In genomic region chr11:84780689-84781293, GRCh38 we compare ENCODE assay signal across 8 cellular contexts.
DNase-seq lines count a peak whose midpoint lies in the region; ATAC-seq and TF ChIP-seq lines count a peak whose summit lies in the region.

No MANE protein-coding gene starts in this region.

- H3K4me1 ChIP-seq in Peyer's patch (no peaks in the 10 kb centered on the region), foreskin keratinocyte (no peaks in the 10 kb centered on the region), tibial nerve (no peaks in the 10 kb centered on the region)

- peak; percentile 59 for TF ChIP-seq CTCF in BJ (IDR thresholded peaks at IDR 0.05; ENCODE audit: insufficient read depth, low read depth, low read length)
- peak in 4 of 6 experiments; percentile 6 to 42 (median 37) for TF ChIP-seq CTCF in Peyer's patch (IDR thresholded peaks at IDR 0.05)
- peak; percentile 66 for TF ChIP-seq CTCF in foreskin keratinocyte (conservative IDR thresholded peaks at IDR 0.05)
- TF ChIP-seq CTCF in tibial nerve (IDR thresholded peaks at IDR 0.05): peak in 4 of 5 experiments; percentile 14 to 38 (median 31)

- no peak overlapping the region for H3K27ac ChIP-seq in Peyer's patch
- no peak overlapping the region for H3K27ac ChIP-seq in foreskin keratinocyte
- no peak overlapping the region for H3K27ac ChIP-seq in tibial nerve

- POLR2A ChIA-PET in BJ (lab: Charles Lee): no interaction called here

- no peak for TF ChIP-seq EP300 in tibial nerve (IDR thresholded peaks at IDR 0.05)

- CTCF ChIA-PET in BJ (lab: Yijun Ruan, JAX): interaction anchor here (0.7 to 1.2 kb wide), 2 partner anchors 22 to 44 kb away, joined by 3 read pairs; no protein-coding TSS in a partner anchor

- H3K4me3 ChIP-seq in BJ (ENCODE audit: low read depth, low read length) (no peak overlapping the region), Peyer's patch (no peak overlapping the region), tibial nerve (no peak overlapping the region)

- H3K36me3 ChIP-seq in BJ (ENCODE audit: control insufficient read depth, insufficient read depth, low read length) (no peaks in the 10 kb centered on the region), Peyer's patch (no peaks in the 10 kb centered on the region), tibial nerve (no peaks in the 10 kb centered on the region)

- H3K27me3 ChIP-seq in BJ (ENCODE audit: control insufficient read depth, insufficient read depth, low read length): no peaks in the 10 kb centered on the region
- H3K27me3 ChIP-seq in Peyer's patch: no peaks in the 10 kb centered on the region
- H3K27me3 ChIP-seq in foreskin keratinocyte: no peaks in the 10 kb centered on the region
- H3K27me3 ChIP-seq in tibial nerve: no peaks in the 10 kb centered on the region

- ATAC-seq in foreskin keratinocyte (peak; percentile 81), HG03520 (IDR thresholded peaks at IDR 0.05; ENCODE audit: unreplicated experiment) (no peak)

- DNase-seq in BJ (ENCODE audit: low read depth): no peak
- peak; percentile 49 for DNase-seq in HCEC 1CT
- DNase-seq in Peyer's patch: no peak
- DNase-seq in foreskin keratinocyte: peak; percentile 9 to 48
- DNase-seq in tibial nerve (ENCODE audit: low spot score in 2 of 2): no peak
- no peak for DNase-seq in DMS79 (lab: John Stamatoyannopoulos, UW)
- DNase-seq in central memory CD4-positive, alpha-beta T cell: no peak

- TF ChIP-seq POLR2A in Peyer's patch (IDR thresholded peaks at IDR 0.05): no peak
- no peak for TF ChIP-seq POLR2A in tibial nerve (IDR thresholded peaks at IDR 0.05)

- H3K9me3 ChIP-seq in Peyer's patch: no peaks in the 10 kb centered on the region
- H3K9me3 ChIP-seq in tibial nerve: no peaks in the 10 kb centered on the region

- 23 to 31% methylated on average over 3 of the region's 3 CpGs for WGBS in tibial nerve, 2 donors

Comparison
In these comparisons a context has a peak if more than half of its experiments do, and no peak if none do; other contexts are left out.
1. DNase-seq: peak in HCEC 1CT (single experiment) and foreskin keratinocyte (2 of 2); none in BJ (single experiment), Peyer's patch (0 of 3), tibial nerve (0 of 2), DMS79 (single experiment) and central memory CD4-positive, alpha-beta T cell (single experiment).
2. Peak in every context shown above with its lines, with median percentiles within 50 percentile points of each other: CTCF ChIP-seq.